In genomic region chr7:120991133-120991532, GRCh38 we compare ENCODE assay signal across 13 cellular contexts. TPM values are rescaled to one million over a fixed set of nuclear protein-coding genes. Genes with fewer than 3 reads are reported as not detected.
A peak's percentile ranks its signal among the peaks of the same experiment; 100 is the strongest.
DNase-seq lines count a peak whose midpoint lies in the region; ATAC-seq, FAIRE-seq and TF ChIP-seq lines count a peak whose summit lies in the region.
"Had no signal": no experiment of that assay in that cellular context is flagged by ENCODE, and none has a peak within 500 bp of the region (broad histone marks: within the 10 kb centered on the region; RNA-seq: fewer than 3 reads in every experiment).

No MANE protein-coding gene starts in this region.

- H3K27me3 Mint-ChIP-seq in osteocyte (ENCODE audit: unreplicated experiment), result no peaks in the 10 kb centered on the region
- peaks cover 30% of the 10 kb centered on the region for H3K27me3 Mint-ChIP-seq in H9 (ENCODE audit: low read depth)
- peaks cover 4% of the 10 kb centered on the region for H3K27me3 Mint-ChIP-seq in neural progenitor cell (ENCODE audit: insufficient read depth, low read depth)

- intact Hi-C loops in HepG2 (cut with micrococcal nuclease; ENCODE audit: unreplicated experiment), result no loop called here
- intact Hi-C loops in colonic mucosa (cut with DNase I), result no loop called here

- H3K9me3 ChIP-seq in liver (ENCODE audit: control insufficient read depth in 4 of 4, low read length in 3 of 4) (no peaks in the 10 kb centered on the region), HepG2 (ENCODE audit: low read length) (no peaks in the 10 kb centered on the region), colonic mucosa (no peaks in the 10 kb centered on the region), H9 (ENCODE audit: control insufficient read depth, low read depth, low read length) (no peaks in the 10 kb centered on the region), neural progenitor cell (ENCODE audit: low read depth) (no peaks in the 10 kb centered on the region)

- no peak overlapping the region for H4K91ac ChIP-seq in H9 (ENCODE audit: insufficient read length, low read depth, low read length)

- WGBS in liver, result 15% methylated on average over 1 of the region's 1 CpG
- 38% methylated on average over 1 of the region's 1 CpG for WGBS in HepG2 (ENCODE audit: low lambda C conversion rate)
- WGBS in H9 (ENCODE audit: extremely low coverage, insufficient read length, low lambda C conversion rate), result no CpG with 5 or more reads among the region's 1 CpG

- H3K4me3 Mint-ChIP-seq in osteocyte (ENCODE audit: unreplicated experiment), result peak overlapping the region; percentile 39
- H3K4me3 Mint-ChIP-seq in H9, result no peak overlapping the region
- H3K4me3 Mint-ChIP-seq in neural progenitor cell, result no peak overlapping the region

- TF ChIP-seq EP300 in HepG2 (IDR thresholded peaks at IDR 0.05; ENCODE audit: low read depth in 2 of 2, low read length in 2 of 2) (no peak), HepG2 (CRISPR knock-in tag; IDR thresholded peaks at IDR 0.05; ENCODE audit: borderline replicate concordance) (no peak)

- H3K4me1 ChIP-seq in liver (ENCODE audit: control insufficient read depth in 4 of 4, insufficient read depth in 4 of 4, low read length in 3 of 4) (peaks cover 0 to 35% (median 18%) of the 10 kb centered on the region in 4 donors), HepG2 (ENCODE audit: insufficient read depth, low read length) (peaks cover 21% of the 10 kb centered on the region), colonic mucosa (peaks cover 5% of the 10 kb centered on the region), H9 (ENCODE audit: insufficient read depth, low read length) (no peaks in the 10 kb centered on the region), neural progenitor cell (peaks cover 10% of the 10 kb centered on the region)

- H2BK120ac ChIP-seq in H9 (ENCODE audit: low read depth, low read length, poor library complexity, severe bottlenecking), result no peak overlapping the region

- no peaks in the 10 kb centered on the region for H3F3A ChIP-seq in neural progenitor cell (ENCODE audit: low read depth)

- no TSS peak for BruUV-seq in HepG2 (replicated peaks; lab: Mats Ljungman, UMichigan)

- DNase-seq in HepG2 (ENCODE audit: low spot score), result no peak
- DNase-seq in colonic mucosa, result no peak
- no peak for DNase-seq in osteocyte (ENCODE audit: extremely low spot score, unreplicated experiment)
- no peak for DNase-seq in H9
- no peak for DNase-seq in kidney glomerular epithelial cell (lab: John Stamatoyannopoulos, UW)
- DNase-seq in neural progenitor cell (ENCODE audit: low spot score), result no peak
- DNase-seq: AML-193, caudate nucleus, midbrain, NCI-H2171 had no signal

- H4K8ac ChIP-seq in H9 (replicated peaks; ENCODE audit: insufficient read length, low read depth, low read length), result no peak overlapping the region

- H3K27ac ChIP-seq in liver (ENCODE audit: low read depth in 1 of 2, low read length in 2 of 2) (peak overlapping the region; percentile 95 to 99), HepG2 (ENCODE audit: extremely low read length, insufficient read depth, low read length) (no peak overlapping the region), colonic mucosa (peak overlapping the region; percentile 53), H9 (ENCODE audit: insufficient read length, low read depth, low read length) (no peak overlapping the region), neural progenitor cell (no peak overlapping the region)
- H3K27ac ChIP-seq: foreskin keratinocyte had no signal

- H3K56ac ChIP-seq in H9 (ENCODE audit: insufficient read length, low read depth, low read length), result no peak overlapping the region

- peak overlapping the region; percentile 74 to 97 for H3K9ac ChIP-seq in liver (ENCODE audit: low read depth in 1 of 2, low read length in 2 of 2)
- no peak overlapping the region for H3K9ac ChIP-seq in HepG2 (ENCODE audit: insufficient read depth, low read depth, low read length)
- peak overlapping the region in 1 of 2 donors; percentile 48 for H3K9ac ChIP-seq in colonic mucosa (ENCODE audit: low read depth in 2 of 2, low read length in 2 of 2)
- H3K9ac ChIP-seq in H9 (ENCODE audit: extremely low read depth, insufficient read length, low read length), result no peak overlapping the region
- no peak overlapping the region for H3K9ac ChIP-seq in neural progenitor cell

- H2AK5ac ChIP-seq in H9 (ENCODE audit: insufficient read length, low read length), result no peak overlapping the region

- H3K4me2 ChIP-seq in HepG2 (ENCODE audit: low read depth, low read length) (no peak overlapping the region), H9 (ENCODE audit: insufficient read depth, insufficient read length, low read length) (no peak overlapping the region), neural progenitor cell (no peak overlapping the region)

- no peak overlapping the region for H2BK20ac ChIP-seq in H9 (ENCODE audit: low read depth, low read length, poor library complexity, severe bottlenecking)

- in situ Hi-C loops in HepG2 (cut with HindIII; ENCODE audit: extremely low pct_ligation_motif_present, low pct_unique_long_range_greater_than_20kb), result no loop called here

- ATAC-seq in HepG2 (no peak), GM19463 (IDR thresholded peaks at IDR 0.05; ENCODE audit: unreplicated experiment) (no peak)
- ATAC-seq: foreskin keratinocyte had no signal

- H3K18ac ChIP-seq in H9 (ENCODE audit: insufficient read length, low read depth, low read length), result no peak overlapping the region

- no peaks in the 10 kb centered on the region for H3K79me2 ChIP-seq in HepG2 (ENCODE audit: insufficient read depth, low read length)
- H3K79me2 ChIP-seq in H9 (ENCODE audit: insufficient read depth, low read length), result no peaks in the 10 kb centered on the region
- no peaks in the 10 kb centered on the region for H3K79me2 ChIP-seq in neural progenitor cell (ENCODE audit: low read depth)

- H2BK5ac ChIP-seq in H9 (ENCODE audit: insufficient read length, low read length), result no peak overlapping the region

- no peaks in the 10 kb centered on the region for H3K79me1 ChIP-seq in H9 (ENCODE audit: insufficient read depth, low read depth, low read length, poor library complexity, severe bottlenecking)

- H3K27me3 ChIP-seq in liver (ENCODE audit: control insufficient read depth in 4 of 4, insufficient read depth in 4 of 4, low read length in 3 of 4) (no peaks in the 10 kb centered on the region), HepG2 (ENCODE audit: control insufficient read depth in 1 of 2, insufficient read depth in 2 of 2, low read length in 2 of 2) (peaks cover 0 to 14% of the 10 kb centered on the region in 2 experiments; a peak in 3 of 5 replicates), colonic mucosa (no peaks in the 10 kb centered on the region), H9 (ENCODE audit: insufficient read depth, low read length) (peaks cover 3% of the 10 kb centered on the region; the same call in 1 of the 2 replicates), neural progenitor cell (peaks cover 40% of the 10 kb centered on the region)
- H3K27me3 ChIP-seq: foreskin keratinocyte had no signal

- TF ChIP-seq RAD21 in liver (IDR thresholded peaks at IDR 0.05), result no peak
- TF ChIP-seq RAD21 in HepG2 (CRISPR knock-in tag; IDR thresholded peaks at IDR 0.05), result no peak

- no peak overlapping the region for H2BK12ac ChIP-seq in H9 (ENCODE audit: insufficient read length, low read depth, low read length)

- H4K5ac ChIP-seq in H9 (ENCODE audit: insufficient read length, low read depth, low read length), result no peak overlapping the region

- H3K27ac Mint-ChIP-seq in osteocyte (ENCODE audit: unreplicated experiment), result peak overlapping the region; percentile 70
- no peak overlapping the region for H3K27ac Mint-ChIP-seq in H9
- H3K27ac Mint-ChIP-seq in neural progenitor cell, result no peak overlapping the region

- H3K36me3 ChIP-seq in liver (ENCODE audit: control insufficient read depth in 4 of 4, insufficient read depth in 3 of 4, low read depth in 1 of 4, low read length in 3 of 4), result no peaks in the 10 kb centered on the region
- no peaks in the 10 kb centered on the region for H3K36me3 ChIP-seq in HepG2 (replicated peaks in 1 of 2; ENCODE audit: control insufficient read depth in 1 of 2, insufficient read depth in 2 of 2, low read length in 2 of 2)
- no peaks in the 10 kb centered on the region for H3K36me3 ChIP-seq in colonic mucosa
- H3K36me3 ChIP-seq in neural progenitor cell, result no peaks in the 10 kb centered on the region

- no peaks in the 10 kb centered on the region for H3K36me3 Mint-ChIP-seq in osteocyte (ENCODE audit: unreplicated experiment)
- no peaks in the 10 kb centered on the region for H3K36me3 Mint-ChIP-seq in H9 (ENCODE audit: insufficient read depth in 1 of 3, low read depth in 3 of 3)
- H3K36me3 Mint-ChIP-seq in neural progenitor cell, result no peaks in the 10 kb centered on the region

- H3K4ac ChIP-seq in H9 (ENCODE audit: low read depth, low read length), result no peak overlapping the region

- no peak overlapping the region for H3K23ac ChIP-seq in H9 (ENCODE audit: insufficient read length, low read depth, low read length)

- H3K14ac ChIP-seq in H9 (ENCODE audit: insufficient read depth, low read length), result no peak overlapping the region

- peaks cover 60% of the 10 kb centered on the region for H3K4me1 Mint-ChIP-seq in osteocyte (ENCODE audit: unreplicated experiment)
- H3K4me1 Mint-ChIP-seq in H9, result peaks cover 10 to 14% of the 10 kb centered on the region in 2 experiments
- peaks cover 14% of the 10 kb centered on the region for H3K4me1 Mint-ChIP-seq in neural progenitor cell

- no peak for TF ChIP-seq POLR2A in HepG2 (IDR thresholded peaks at IDR 0.05; ENCODE audit: insufficient read depth in 1 of 2, low read depth in 2 of 2, low read length in 2 of 2)

- peaks cover 4% of the 10 kb centered on the region for H3K23me2 ChIP-seq in H9 (ENCODE audit: insufficient read length, low read depth, low read length, poor library complexity, severe bottlenecking)

- FAIRE-seq in HepG2 (lab: Jason Lieb, UNC), result no peak

- H3T11ph ChIP-seq in H9 (ENCODE audit: low read length), result no peak overlapping the region

- H2AFZ ChIP-seq in HepG2 (ENCODE audit: low read length) (no peak overlapping the region), H9 (ENCODE audit: low read length) (no peak overlapping the region), neural progenitor cell (replicated peaks) (no peak overlapping the region)

- CTCF ChIA-PET in HepG2 (lab: Yijun Ruan, JAX; ENCODE audit: low intra/inter-chr PET ratio, low total read pairs), result no interaction called here

- H3K9me3 Mint-ChIP-seq in osteocyte (ENCODE audit: unreplicated experiment) (no peaks in the 10 kb centered on the region), H9 (no peaks in the 10 kb centered on the region), neural progenitor cell (no peaks in the 10 kb centered on the region)

- H4K20me1 ChIP-seq in HepG2 (ENCODE audit: insufficient read depth, low read length) (no peaks in the 10 kb centered on the region), H9 (ENCODE audit: control insufficient read depth, insufficient read depth, insufficient read length) (no peaks in the 10 kb centered on the region), neural progenitor cell (ENCODE audit: low read depth) (no peaks in the 10 kb centered on the region)

- peak overlapping the region; percentile 44 to 79 (median 76) for H3K4me3 ChIP-seq in liver (ENCODE audit: low read depth in 1 of 3, low read length in 3 of 3)
- no peak overlapping the region for H3K4me3 ChIP-seq in HepG2 (replicated peaks in 1 of 3; ENCODE audit: insufficient read depth in 1 of 3, low read depth in 2 of 3, low read length in 3 of 3)
- no peak overlapping the region for H3K4me3 ChIP-seq in colonic mucosa
- H3K4me3 ChIP-seq in neural progenitor cell, result no peak overlapping the region

- H2BK15ac ChIP-seq in H9 (ENCODE audit: low read depth, low read length), result no peak overlapping the region

- POLR2A ChIA-PET in HepG2 (lab: Yijun Ruan, JAX), result no interaction called here

- TF ChIP-seq CTCF in liver (IDR thresholded peaks at IDR 0.05; ENCODE audit: low read depth, low read length, missing input control) (no peak), HepG2 (CRISPR knock-in tag; IDR thresholded peaks at IDR 0.05) (no peak), colonic mucosa (IDR thresholded peaks at IDR 0.05) (no peak), osteocyte (IDR thresholded peaks at IDR 0.05) (no peak), H9 (conservative IDR thresholded peaks at IDR 0.05) (no peak), neural progenitor cell (IDR thresholded peaks at IDR 0.05) (no peak)

RNA-seq across cellular contexts. Expression of gene CPED1, which starts 2.6 kb away (rescaled TPM):
- total RNA-seq in liver, result 10 to 100 TPM in 1 of 2 donors, 1 to 10 TPM in 1; 8.5 to 58.0 TPM
- 10 to 100 TPM; 11.1 to 18.1 TPM for polyA plus RNA-seq in liver
- 27.0 and 41.6 TPM in 2 replicates for total RNA-seq in HepG2 (2016; rRNA removed; fragmentation: Illumina TruSeq; extraction: Trizol)
- 19.1 and 22.1 TPM in 2 replicates for total RNA-seq in HepG2 (2016; cell fraction: cytosol; rRNA removed; fragmentation: Illumina TruSeq; extraction: Trizol; ENCODE audit: low read depth)
- 26.8 and 37.9 TPM in 2 replicates for total RNA-seq in HepG2 (2016; cell fraction: insoluble cytoplasmic fraction; rRNA removed; fragmentation: Illumina TruSeq; extraction: Trizol)
- total RNA-seq in HepG2 (2016; cell fraction: membrane; rRNA removed; fragmentation: Illumina TruSeq; extraction: Trizol), result 42.6 and 47.7 TPM in 2 replicates
- total RNA-seq in HepG2 (2016; cell fraction: nucleus; rRNA removed; fragmentation: Illumina TruSeq; extraction: Trizol), result 34.0 and 36.3 TPM in 2 replicates
- 8.1 and 11.5 TPM in 2 replicates for polyA plus RNA-seq in HepG2 (2011; rRNA removed)
- 5.7 and 8.0 TPM in 2 replicates for polyA plus RNA-seq in HepG2 (2011; cell fraction: cytosol; rRNA removed)
- 4.5 and 5.1 TPM in 2 replicates for polyA plus RNA-seq in HepG2 (2011; cell fraction: nucleus; rRNA removed)
- polyA plus RNA-seq in HepG2 (2012), result 8.0 and 9.2 TPM in 2 replicates
- polyA plus RNA-seq in HepG2 (2016; cell fraction: cytosol; fragmentation: Illumina TruSeq; extraction: Trizol; ENCODE audit: low read depth), result 13.3 and 13.8 TPM in 2 replicates
- 25.0 and 25.2 TPM in 2 replicates for polyA plus RNA-seq in HepG2 (2016; cell fraction: insoluble cytoplasmic fraction; fragmentation: Illumina TruSeq; extraction: Trizol; ENCODE audit: low read depth)
- 25.4 and 27.2 TPM in 2 replicates for polyA plus RNA-seq in HepG2 (2016; cell fraction: membrane; fragmentation: Illumina TruSeq; extraction: Trizol; ENCODE audit: low read depth)
- 12.7 and 13.4 TPM in 2 replicates for polyA plus RNA-seq in HepG2 (2016; cell fraction: nucleus; fragmentation: Illumina TruSeq; extraction: Trizol; ENCODE audit: insufficient read depth, low read depth)
- polyA minus RNA-seq in HepG2 (2011; rRNA and poly(A)+ RNA removed; ENCODE audit: low replicate concordance), result 2.6 and 9.2 TPM in 2 replicates
- polyA minus RNA-seq in HepG2 (2011; cell fraction: cytosol; rRNA and poly(A)+ RNA removed), result 6.2 and 8.8 TPM in 2 replicates
- polyA minus RNA-seq in HepG2 (2011; cell fraction: nucleus; rRNA and poly(A)+ RNA removed), result 22.3 and 31.6 TPM in 2 replicates
- 10 to 100 TPM in 1 of 2 donors, 1 to 10 TPM in 1; 4.0 to 15.9 TPM for total RNA-seq in colonic mucosa
- total RNA-seq in osteocyte, result 3.4 and 3.9 TPM in 2 replicates
- total RNA-seq in H9 (2021), result 0.13 and 0.15 TPM in 2 replicates
- total RNA-seq in neural progenitor cell (ENCODE audit: low replicate concordance), result not detected in 2 replicates

RNA-seq across cellular contexts. Expression of gene ING3, which starts 40.6 kb away (rescaled TPM):
- 10 to 100 TPM in 1 of 2 donors, 1 to 10 TPM in 1; 10.0 to 14.0 TPM for total RNA-seq in liver
- 10 to 100 TPM in 1 of 2 donors, 1 to 10 TPM in 1; 3.8 to 11.9 TPM for polyA plus RNA-seq in liver
- 12.8 and 17.3 TPM in 2 replicates for total RNA-seq in HepG2 (2016; rRNA removed; fragmentation: Illumina TruSeq; extraction: Trizol)
- total RNA-seq in HepG2 (2016; cell fraction: cytosol; rRNA removed; fragmentation: Illumina TruSeq; extraction: Trizol; ENCODE audit: low read depth), result 5.4 and 5.6 TPM in 2 replicates
- 12.3 and 17.5 TPM in 2 replicates for total RNA-seq in HepG2 (2016; cell fraction: insoluble cytoplasmic fraction; rRNA removed; fragmentation: Illumina TruSeq; extraction: Trizol)
- 9.2 and 10.4 TPM in 2 replicates for total RNA-seq in HepG2 (2016; cell fraction: membrane; rRNA removed; fragmentation: Illumina TruSeq; extraction: Trizol)
- 17.5 and 19.0 TPM in 2 replicates for total RNA-seq in HepG2 (2016; cell fraction: nucleus; rRNA removed; fragmentation: Illumina TruSeq; extraction: Trizol)
- 4.8 and 6.9 TPM in 2 replicates for polyA plus RNA-seq in HepG2 (2011; rRNA removed)
- 1.9 and 3.0 TPM in 2 replicates for polyA plus RNA-seq in HepG2 (2011; cell fraction: cytosol; rRNA removed)
- 5.0 and 7.6 TPM in 2 replicates for polyA plus RNA-seq in HepG2 (2011; cell fraction: nucleus; rRNA removed)
- polyA plus RNA-seq in HepG2 (2012), result 4.6 and 5.4 TPM in 2 replicates
- polyA plus RNA-seq in HepG2 (2016; cell fraction: cytosol; fragmentation: Illumina TruSeq; extraction: Trizol; ENCODE audit: low read depth), result 1.8 and 2.0 TPM in 2 replicates
- polyA plus RNA-seq in HepG2 (2016; cell fraction: insoluble cytoplasmic fraction; fragmentation: Illumina TruSeq; extraction: Trizol; ENCODE audit: low read depth), result 14.2 and 14.8 TPM in 2 replicates
- polyA plus RNA-seq in HepG2 (2016; cell fraction: membrane; fragmentation: Illumina TruSeq; extraction: Trizol; ENCODE audit: low read depth), result 2.5 and 3.9 TPM in 2 replicates
- 23.1 and 23.8 TPM in 2 replicates for polyA plus RNA-seq in HepG2 (2016; cell fraction: nucleus; fragmentation: Illumina TruSeq; extraction: Trizol; ENCODE audit: insufficient read depth, low read depth)
- polyA minus RNA-seq in HepG2 (2011; rRNA and poly(A)+ RNA removed; ENCODE audit: low replicate concordance), result 3.6 and 5.1 TPM in 2 replicates
- 1.4 and 3.0 TPM in 2 replicates for polyA minus RNA-seq in HepG2 (2011; cell fraction: cytosol; rRNA and poly(A)+ RNA removed)
- 31.2 and 43.5 TPM in 2 replicates for polyA minus RNA-seq in HepG2 (2011; cell fraction: nucleus; rRNA and poly(A)+ RNA removed)
- 10 to 100 TPM; 12.7 to 13.6 TPM for total RNA-seq in colonic mucosa
- total RNA-seq in osteocyte, result 20.2 and 20.7 TPM in 2 replicates
- total RNA-seq in H9 (2021), result 22.7 and 23.1 TPM in 2 replicates
- 19.0 and 32.0 TPM in 2 replicates for total RNA-seq in neural progenitor cell (ENCODE audit: low replicate concordance)

Comparison
In these comparisons a context has a peak if more than half of its experiments do, and no peak if none do; other contexts are left out.
1. H3K27ac ChIP-seq: peak in liver (2 of 2) and colonic mucosa (single experiment); none in HepG2 (single experiment), H9 (single experiment) and neural progenitor cell (single experiment).
2. H3K4me3 ChIP-seq: peak in liver (3 of 3); none in HepG2 (0 of 3), colonic mucosa (single experiment) and neural progenitor cell (single experiment).
3. H3K9ac ChIP-seq: peak in liver (2 of 2); none in HepG2 (single experiment), H9 (single experiment) and neural progenitor cell (single experiment).